Comparison of ENCODE assay signal across 1 cellular context in genomic region chr4:78057135-78057599, GRCh38.
TF ChIP-seq lines count a peak whose summit lies in the region.

Gene FRAS1, plus strand, starts transcription at chr4:78057323. Its CDS starts 687 bp downstream, at chr4:78058010.

TF ChIP-seq in HEK293, 187 proteins besides CTCF, POLR2A, EP300 and RAD21 (continued from another document):
- TF ChIP-seq PRDM4 (tag by site-specific recombination; IDR thresholded peaks at IDR 0.05) (no peak), ZNF701 (tag by site-specific recombination; IDR thresholded peaks at IDR 0.05) (no peak), ZNF510 (tag by site-specific recombination; IDR thresholded peaks at IDR 0.05; ENCODE audit: insufficient replicate concordance) (no peak), ZNF843 (tag by site-specific recombination; IDR thresholded peaks at IDR 0.05) (no peak), ZNF280D (tag by site-specific recombination; IDR thresholded peaks at IDR 0.05) (no peak), ZFP69B (tag by site-specific recombination; IDR thresholded peaks at IDR 0.05) (no peak), ZNF580 (tag by site-specific recombination; IDR thresholded peaks at IDR 0.05) (no peak), ZNF596 (tag by site-specific recombination; IDR thresholded peaks at IDR 0.05) (no peak), ZBTB7A (tag by site-specific recombination; IDR thresholded peaks at IDR 0.05; ENCODE audit: low read depth) (no peak), ZNF394 (tag by site-specific recombination; IDR thresholded peaks at IDR 0.05; ENCODE audit: borderline replicate concordance) (no peak), ZNF639 (tag by site-specific recombination; IDR thresholded peaks at IDR 0.05) (no peak), ZNF558 (tag by site-specific recombination; IDR thresholded peaks at IDR 0.05) (no peak), ZFHX2 (tag by site-specific recombination; conservative IDR thresholded peaks at IDR 0.05) (peak; percentile 81), ZNF501 (tag by site-specific recombination; IDR thresholded peaks at IDR 0.05) (no peak), ATF2 (tag by site-specific recombination; IDR thresholded peaks at IDR 0.05; ENCODE audit: low read depth) (no peak), ZNF26 (tag by site-specific recombination; IDR thresholded peaks at IDR 0.05) (no peak), OVOL3 (tag by site-specific recombination; IDR thresholded peaks at IDR 0.05) (no peak), ZBTB10 (tag by site-specific recombination; IDR thresholded peaks at IDR 0.05) (0 out of 2 replicates have a peak, but pooled peaks have one; percentile 20), ZFP37 (tag by site-specific recombination; IDR thresholded peaks at IDR 0.05) (no peak), ZNF362 (tag by site-specific recombination; IDR thresholded peaks at IDR 0.05) (no peak), ZBTB8A (tag by site-specific recombination; IDR thresholded peaks at IDR 0.05) (peak; percentile 75), ZNF24 (tag by site-specific recombination; IDR thresholded peaks at IDR 0.05) (no peak), ZNF354C (tag by site-specific recombination; IDR thresholded peaks at IDR 0.05; ENCODE audit: borderline replicate concordance, low read depth) (no peak), ZNF785 (tag by site-specific recombination; IDR thresholded peaks at IDR 0.05) (no peak), ZNF530 (tag by site-specific recombination; IDR thresholded peaks at IDR 0.05; ENCODE audit: low read depth) (no peak), TCF7L2 (IDR thresholded peaks at IDR 0.05; ENCODE audit: borderline replicate concordance, low read depth, low read length) (no peak), ZEB2 (tag by site-specific recombination; IDR thresholded peaks at IDR 0.05) (no peak), ZNF335 (tag by site-specific recombination; conservative IDR thresholded peaks at IDR 0.05) (no peak), ZIC2 (tag by site-specific recombination; IDR thresholded peaks at IDR 0.05) (0 out of 2 replicates have a peak, but pooled peaks have one; percentile 8), HOXD13 (CRISPR knock-in tag; IDR thresholded peaks at IDR 0.05; ENCODE audit: borderline replicate concordance) (no peak), ZNF10 (tag by site-specific recombination; IDR thresholded peaks at IDR 0.05) (no peak), ZBTB6 (tag by site-specific recombination; IDR thresholded peaks at IDR 0.05) (no peak)
TF ChIP-seq in HEK293: peak in this region for 13.
